Comparison of ENCODE assay signal across 14 cellular contexts in the genomic region with DNA sequence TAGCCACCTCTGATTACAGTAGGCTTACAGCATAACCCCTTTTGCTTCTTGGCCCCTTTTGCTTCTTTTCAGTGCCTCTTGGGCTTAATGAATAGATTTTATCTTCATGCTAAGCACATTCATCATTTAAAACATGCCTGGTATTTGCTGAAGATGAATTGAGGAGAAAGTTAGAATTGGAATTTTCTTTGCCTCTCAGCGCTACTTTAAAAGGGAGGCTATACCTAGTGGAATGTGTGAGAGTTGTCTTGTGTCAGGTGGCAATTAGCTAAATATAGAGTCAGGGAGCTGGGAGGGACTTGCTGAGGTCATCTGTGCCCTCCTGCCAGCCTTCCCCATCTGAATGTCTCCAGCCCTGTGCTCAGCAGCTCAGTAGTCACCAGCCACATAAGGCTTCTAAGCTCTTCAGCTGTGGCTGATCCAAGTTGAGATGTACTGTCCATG.
DNase-seq lines count a peak whose midpoint lies in the region; ATAC-seq, FAIRE-seq and TF ChIP-seq lines count a peak whose summit lies in the region.
"Had no signal": no experiment of that assay in that cellular context is flagged by ENCODE, and none has a peak within 500 bp of the region (broad histone marks: within the 10 kb centered on the region; RNA-seq: fewer than 3 reads in every experiment).

No MANE protein-coding gene starts in this region.

- H3K36me3 ChIP-seq in MM.1S (replicated peaks; ENCODE audit: insufficient read depth, low read length) (no peaks in the 10 kb centered on the region), lung (ENCODE audit: control insufficient read depth in 2 of 2, insufficient read depth in 2 of 2, low read length in 2 of 2) (peaks cover 0 to 7% of the 10 kb centered on the region in 2 donors), thoracic aorta (peaks cover 5% of the 10 kb centered on the region), prostate gland (no peaks in the 10 kb centered on the region)
- H3K36me3 ChIP-seq: MG63 had no signal

- peaks cover 38 to 55% of the 10 kb centered on the region in 2 donors for H3K27me3 Mint-ChIP-seq in natural killer cell treated with Interleukin-12 subunit alpha and Interleukin-12 subunit beta and Interleukin-15 and Interleukin-18, amount 100 ng/mL, for 72 hours

- H3K4me3 Mint-ChIP-seq in natural killer cell treated with Interleukin-12 subunit alpha and Interleukin-12 subunit beta and Interleukin-15 and Interleukin-18, amount 100 ng/mL, for 72 hours: no peak overlapping the region
- H3K4me3 Mint-ChIP-seq: dendritic cell treated with granulocyte-macrophage colony-stimulating factor and Interleukin-4, amounts not matched to agents 40 ng/mL and 50 ng/mL, for 4 days had no signal

- H3K4me2 ChIP-seq in MM.1S (ENCODE audit: low read depth, low read length): no peak overlapping the region

- ATAC-seq in lung (ENCODE audit: insufficient read depth, low FRiP score): peak; percentile 64
- ATAC-seq in thoracic aorta (ENCODE audit: insufficient number of reproducible peaks, low FRiP score, low read depth): no peak
- ATAC-seq in natural killer cell treated with Interleukin-12 subunit alpha and Interleukin-12 subunit beta and Interleukin-15 and Interleukin-18, amount 100 ng/mL, for 72 hours: no peak
- ATAC-seq: GM12878 had no signal

- H3K9me3 ChIP-seq in MM.1S (replicated peaks; ENCODE audit: insufficient read depth, low read length) (no peaks in the 10 kb centered on the region), lung (ENCODE audit: control insufficient read depth in 2 of 2, insufficient read depth in 1 of 2, low read length in 1 of 2) (no peaks in the 10 kb centered on the region), thoracic aorta (no peaks in the 10 kb centered on the region), prostate gland (no peaks in the 10 kb centered on the region)
- H3K9me3 ChIP-seq: MG63 had no signal

- H3K36me3 Mint-ChIP-seq in natural killer cell treated with Interleukin-12 subunit alpha and Interleukin-12 subunit beta and Interleukin-15 and Interleukin-18, amount 100 ng/mL, for 72 hours: no peaks in the 10 kb centered on the region

- no peak overlapping the region for H3K9ac ChIP-seq in MM.1S (ENCODE audit: low read length)

- no peak overlapping the region for H3K4me3 ChIP-seq in MM.1S (ENCODE audit: low read length)
- H3K4me3 ChIP-seq in coronary artery: no peak overlapping the region
- H3K4me3 ChIP-seq in lung: no peak overlapping the region
- no peak overlapping the region for H3K4me3 ChIP-seq in thoracic aorta
- H3K4me3 ChIP-seq in prostate gland: no peak overlapping the region
- H3K4me3 ChIP-seq: GM12878, MG63 had no signal

- no peak for TF ChIP-seq POLR2A in prostate gland (IDR thresholded peaks at IDR 0.05)
- no peak for TF ChIP-seq POLR2A in H54 (IDR thresholded peaks at IDR 0.05; ENCODE audit: low read depth, low read length)

- H3K4me1 Mint-ChIP-seq in natural killer cell treated with Interleukin-12 subunit alpha and Interleukin-12 subunit beta and Interleukin-15 and Interleukin-18, amount 100 ng/mL, for 72 hours (ENCODE audit: low read depth in 2 of 2): no peaks in the 10 kb centered on the region

- no peak for TF ChIP-seq CTCF in MM.1S (IDR thresholded peaks at IDR 0.05; ENCODE audit: low read length)
- no peak for TF ChIP-seq CTCF in coronary artery (IDR thresholded peaks at IDR 0.05)
- TF ChIP-seq CTCF in lung (IDR thresholded peaks at IDR 0.05; ENCODE audit: control extremely low read depth, extremely low read depth): no peak
- no peak for TF ChIP-seq CTCF in thoracic aorta (IDR thresholded peaks at IDR 0.05)
- TF ChIP-seq CTCF in prostate gland (IDR thresholded peaks at IDR 0.05): no peak

- no peaks in the 10 kb centered on the region for H3F3A ChIP-seq in MM.1S (ENCODE audit: insufficient read depth, low read length)

- H2AFZ ChIP-seq in MM.1S (ENCODE audit: low read length): no peak overlapping the region

- intact Hi-C loops in prostate gland (cut with DNase I): no loop called here

- H3K79me2 ChIP-seq in MM.1S (ENCODE audit: low read length): no peaks in the 10 kb centered on the region

- no peak overlapping the region for H3K27ac Mint-ChIP-seq in natural killer cell treated with Interleukin-12 subunit alpha and Interleukin-12 subunit beta and Interleukin-15 and Interleukin-18, amount 100 ng/mL, for 72 hours
- H3K27ac Mint-ChIP-seq: dendritic cell treated with granulocyte-macrophage colony-stimulating factor and Interleukin-4, amounts not matched to agents 40 ng/mL and 50 ng/mL, for 4 days had no signal

- WGBS in lung, 2 donors: 78 to 86% methylated on average over 1 of the region's 1 CpG
- 39% methylated on average over 1 of the region's 1 CpG for WGBS in prostate gland

- H3K27ac ChIP-seq in MM.1S (ENCODE audit: low read length): no peak overlapping the region
- H3K27ac ChIP-seq in coronary artery: peak overlapping the region; percentile 48 to 61
- H3K27ac ChIP-seq in lung (ENCODE audit: low read depth in 1 of 2, low read length in 1 of 2): peak overlapping the region; percentile 15 to 94
- H3K27ac ChIP-seq in thoracic aorta: peak overlapping the region; percentile 20 to 72
- H3K27ac ChIP-seq in prostate gland: no peak overlapping the region

- FAIRE-seq in H54 (lab: Jason Lieb, UNC): no peak
- FAIRE-seq: GM12878 had no signal

- H3K27me3 ChIP-seq in MM.1S (replicated peaks; ENCODE audit: insufficient read depth, low read length): no peaks in the 10 kb centered on the region
- H3K27me3 ChIP-seq in lung (ENCODE audit: control insufficient read depth, insufficient read depth): no peaks in the 10 kb centered on the region
- H3K27me3 ChIP-seq in thoracic aorta (replicated peaks; ENCODE audit: insufficient read depth): no peaks in the 10 kb centered on the region
- H3K27me3 ChIP-seq in prostate gland (replicated peaks; ENCODE audit: insufficient read depth): no peaks in the 10 kb centered on the region
- H3K27me3 ChIP-seq: MG63 had no signal

- peak; percentile 7 for DNase-seq in MM.1S
- no peak for DNase-seq in coronary artery (ENCODE audit: low spot score)
- no peak for DNase-seq in lung (ENCODE audit: low spot score)
- DNase-seq in thoracic aorta (ENCODE audit: low spot score): no peak
- no peak for DNase-seq in natural killer cell treated with Interleukin-12 subunit alpha and Interleukin-12 subunit beta and Interleukin-15 and Interleukin-18, amount 100 ng/mL, for 72 hours (ENCODE audit: low spot score)
- no peak for DNase-seq in NCI-H345 (lab: John Stamatoyannopoulos, UW)
- DNase-seq in prostate gland (ENCODE audit: low spot score): no peak
- no peak for DNase-seq in H54 (ENCODE audit: insufficient read length, low spot score)
- DNase-seq: activated naive CD4-positive, alpha-beta T cell; MG63; NCI-H510A; stimulated activated CD8-positive, alpha-beta memory T cell treated with anti-CD3 and anti-CD28 coated beads, Interleukin-4, amount 100 ng/mL, for 48 hours had no signal

- no peaks in the 10 kb centered on the region for H3K9me3 Mint-ChIP-seq in natural killer cell treated with Interleukin-12 subunit alpha and Interleukin-12 subunit beta and Interleukin-15 and Interleukin-18, amount 100 ng/mL, for 72 hours
- H3K9me3 Mint-ChIP-seq: dendritic cell treated with granulocyte-macrophage colony-stimulating factor and Interleukin-4, amounts not matched to agents 40 ng/mL and 50 ng/mL, for 4 days had no signal

- H3K9me2 ChIP-seq in MM.1S (replicated peaks; ENCODE audit: insufficient read depth, low read length): no peaks in the 10 kb centered on the region

- H3K4me1 ChIP-seq in MM.1S (ENCODE audit: low read length): no peaks in the 10 kb centered on the region
- H3K4me1 ChIP-seq in lung (ENCODE audit: control insufficient read depth in 2 of 2, insufficient read depth in 2 of 2, low read length in 2 of 2): peaks cover 2 to 38% of the 10 kb centered on the region in 2 donors
- peaks cover 17 to 63% of the 10 kb centered on the region in 2 donors for H3K4me1 ChIP-seq in thoracic aorta (ENCODE audit: control insufficient read depth in 1 of 2, low read depth in 2 of 2)
- H3K4me1 ChIP-seq in prostate gland (replicated peaks): no peaks in the 10 kb centered on the region

- no peaks in the 10 kb centered on the region for H4K20me1 ChIP-seq in MM.1S (ENCODE audit: insufficient read depth, low read length)

Comparison
In these comparisons a context has a peak if more than half of its experiments do, and no peak if none do; other contexts are left out.
1. H3K27ac ChIP-seq: peak in coronary artery (2 of 2), lung (2 of 2) and thoracic aorta (2 of 2); none in MM.1S (single experiment) and prostate gland (0 of 2).